ENCODE assay signal across 1 cellular context in genomic region chr10:69343905-69344304, GRCh38.
TF ChIP-seq lines count a peak whose summit lies in the region.

No MANE protein-coding gene starts in this region.

TF ChIP-seq in GM23338, 12 proteins besides CTCF, POLR2A, EP300 and RAD21 (continued from another document):
- TF ChIP-seq ZNF462 (CRISPR knock-in tag; IDR thresholded peaks at IDR 0.05) (no peak), EZH2 (IDR thresholded peaks at IDR 0.05; ENCODE audit: low read depth, unreplicated experiment) (no peak)
